22 cellular contexts compared by ENCODE assay signal in genomic region chr7:131077735-131078134, GRCh38.
"Had no signal": no experiment of that assay in that cellular context is flagged by ENCODE, and none has a peak within 500 bp of the region (broad histone marks: within the 10 kb centered on the region; RNA-seq: fewer than 3 reads in every experiment).

No MANE protein-coding gene starts in this region.

- ATAC-seq: activated CD4-positive, CD25-positive, alpha-beta regulatory T cell treated with anti-CD3 and anti-CD28 coated beads, Interleukin-2, amount 50 U/mL, for 24 hours; activated CD8-positive, alpha-beta T cell treated with anti-CD3 and anti-CD28 coated beads, Interleukin-2, amount 10 ng/mL, durations not matched to agents 7 days and 5 days; heart left ventricle; mucosa of descending colon; right cardiac atrium; stimulated activated effector memory CD8-positive, alpha-beta T cell treated with anti-CD3 and anti-CD28 coated beads, Interleukin-12 subunit alpha, Interleukin-12 subunit beta, amount 100 ng/mL, for 72 hours had no signal

- H3K4me3 Mint-ChIP-seq: activated CD8-positive, alpha-beta T cell treated with anti-CD3 and anti-CD28 coated beads, Interleukin-2, amount 10 ng/mL, durations not matched to agents 7 days and 5 days; activated naive CD4-positive, alpha-beta T cell treated with anti-CD3 and anti-CD28 coated beads, Interleukin-2, amount 50 U/mL, for 24 hours; endodermal cell; neural progenitor cell; stimulated activated effector memory CD8-positive, alpha-beta T cell treated with anti-CD3 and anti-CD28 coated beads, Interleukin-12 subunit alpha, Interleukin-12 subunit beta, amount 100 ng/mL, for 72 hours had no signal

- H3K9me3 ChIP-seq: adrenal gland, esophagus squamous epithelium, heart left ventricle, mucosa of descending colon, stomach, transverse colon, uterus had no signal

- H3K4me1 ChIP-seq: neural progenitor cell had no signal

- H3K9me3 Mint-ChIP-seq: activated naive CD4-positive, alpha-beta T cell treated with anti-CD3 and anti-CD28 coated beads, Interleukin-2, amount 50 U/mL, for 24 hours; endodermal cell; neural progenitor cell; stimulated activated effector memory CD8-positive, alpha-beta T cell treated with anti-CD3 and anti-CD28 coated beads, Interleukin-12 subunit alpha, Interleukin-12 subunit beta, amount 100 ng/mL, for 72 hours had no signal

- H3K27ac Mint-ChIP-seq: activated CD8-positive, alpha-beta T cell treated with anti-CD3 and anti-CD28 coated beads, Interleukin-2, amount 10 ng/mL, durations not matched to agents 7 days and 5 days; activated naive CD4-positive, alpha-beta T cell treated with anti-CD3 and anti-CD28 coated beads, Interleukin-2, amount 50 U/mL, for 24 hours; endodermal cell; neural progenitor cell; stimulated activated effector memory CD8-positive, alpha-beta T cell treated with anti-CD3 and anti-CD28 coated beads, Interleukin-12 subunit alpha, Interleukin-12 subunit beta, amount 100 ng/mL, for 72 hours had no signal

- H3K36me3 ChIP-seq: adrenal gland, neural progenitor cell, transverse colon, uterus had no signal

- H3K27me3 ChIP-seq: adrenal gland, esophagus squamous epithelium, heart left ventricle, neural progenitor cell, stomach, transverse colon, uterus had no signal

- H3K4me3 ChIP-seq: adrenal gland, esophagus squamous epithelium, heart left ventricle, mucosa of descending colon, neural progenitor cell, skin epidermis, stomach, transverse colon, uterus had no signal

- H3K27ac ChIP-seq: esophagus squamous epithelium, neural progenitor cell, VCaP had no signal

- H3K27me3 Mint-ChIP-seq: activated naive CD4-positive, alpha-beta T cell treated with anti-CD3 and anti-CD28 coated beads, Interleukin-2, amount 50 U/mL, for 24 hours had no signal

- H2AFZ ChIP-seq: neural progenitor cell had no signal

- H3K4me2 ChIP-seq: neural progenitor cell had no signal

- H3K36me3 Mint-ChIP-seq: neural progenitor cell had no signal

- H3K9ac ChIP-seq: neural progenitor cell had no signal

- DNase-seq: activated CD4-positive, alpha-beta T cell treated with anti-CD3 and anti-CD28 coated beads, Interleukin-2, amount 50 U/mL, for 1 hour; activated CD8-positive, alpha-beta T cell treated with anti-CD3 and anti-CD28 coated beads, Interleukin-2, amount 10 ng/mL, durations not matched to agents 7 days and 5 days; activated gamma-delta T cell treated with Interleukin-2 at 50 U/mL for 16 hours; activated T-cell treated with anti-CD3 and anti-CD28 coated beads, Interleukin-2, amount 50 U/mL, for 1 hour; adrenal gland; central memory CD4-positive, alpha-beta T cell; endodermal cell; esophagus squamous epithelium; heart left ventricle; mesendoderm; mucosa of descending colon; right cardiac atrium; stimulated activated CD4-positive, alpha-beta T cell treated with anti-CD3 and anti-CD28 coated beads, Interleukin-2, amount 100 ng/mL, for 24 hours; stomach; transverse colon; uterus had no signal
